In genomic region chr19:47745010-47745901, GRCh38 we compare ENCODE assay signal across 8 cellular contexts. TPM values are rescaled to one million over a fixed set of nuclear protein-coding genes. Genes with fewer than 3 reads are reported as not detected.
DNase-seq lines count a peak whose midpoint lies in the region; ATAC-seq and TF ChIP-seq lines count a peak whose summit lies in the region.

NOP53 (plus strand) TSS chr19:47745546; CDS start chr19:47745560, 14 bp downstream.

- H3K27me3 ChIP-seq in foreskin keratinocyte: no peaks in the 10 kb centered on the region
- no peaks in the 10 kb centered on the region for H3K27me3 ChIP-seq in neuron (ENCODE audit: insufficient read depth, low read length)

- peak within 1 kb of the TSS; percentile 88 for H3K4me3 ChIP-seq in HEK293 (ENCODE audit: low read depth, low read length)
- H3K4me3 ChIP-seq in neuron (ENCODE audit: low read length): peak within 1 kb of the TSS; percentile 81

- no peaks in the 10 kb centered on the region for H3K9me3 ChIP-seq in HEK293 (ENCODE audit: control insufficient read depth, insufficient read depth, low read depth, low read length)
- H3K9me3 ChIP-seq in neuron (ENCODE audit: low read length): no peaks in the 10 kb centered on the region

- H2AFZ ChIP-seq in neuron (ENCODE audit: low read depth, low read length): peak within 1 kb of the TSS; percentile 91

- peaks cover 34 to 36% of the 10 kb centered on the region in 2 experiments for H3K36me3 ChIP-seq in HEK293 (ENCODE audit: control insufficient read depth in 2 of 2, insufficient read depth in 1 of 2, low read length in 2 of 2)
- H3K36me3 ChIP-seq in neuron (ENCODE audit: insufficient read depth, low read length): peaks cover 28% of the 10 kb centered on the region

- H3K27ac ChIP-seq in HEK293 (ENCODE audit: extremely low read depth, low read depth, low read length): peak within 1 kb of the TSS; percentile 86
- peak within 1 kb of the TSS; percentile 99 for H3K27ac ChIP-seq in foreskin keratinocyte

- POLR2A ChIA-PET in HEK293 (lab: Yijun Ruan, JAX): interaction anchor here (0.7 to 2.3 kb wide), 9 partner anchors 10 to 261 kb away, joined by 3 to 7 read pairs (median 4); partner anchors contain the start of genes EHD2, KPTN and SELENOW

- DNase-seq in G401 (ENCODE audit: low spot score) (peak; percentile 97), NAMALWA (ENCODE audit: low spot score) (peak; percentile 97), SK-MEL-5 (ENCODE audit: low read depth, low spot score) (peak; percentile 97), foreskin keratinocyte (peak; percentile 81 to 93), stromal cell of bone marrow (ENCODE audit: low read depth) (peak; percentile 90)
- peak; percentile 93 to 97 (median 94) for DNase-seq in activated naive CD4-positive, alpha-beta T cell (lab: John Stamatoyannopoulos, UW)

- TF ChIP-seq CTCF in HEK293 (tag by site-specific recombination; IDR thresholded peaks at IDR 0.05) (peak; percentile 39; the same call in 1 of the 2 replicates), foreskin keratinocyte (conservative IDR thresholded peaks at IDR 0.05) (no peak)

- peak; percentile 50 for ATAC-seq in foreskin keratinocyte

- CTCF ChIA-PET in HEK293 (lab: Yijun Ruan, JAX): interaction anchor here (0.5 to 5.1 kb wide), 19 partner anchors 14 to 461 kb away, joined by 3 to 73 read pairs (median 4); partner anchors contain the start of genes EHD2, KPTN and NAPA

- H3K4me1 ChIP-seq in HEK293 (ENCODE audit: control insufficient read depth, insufficient read depth, low read length): peaks cover 7% of the 10 kb centered on the region; the same call in 1 of the 2 replicates
- H3K4me1 ChIP-seq in foreskin keratinocyte: peaks cover 8% of the 10 kb centered on the region
- H3K4me1 ChIP-seq in neuron (ENCODE audit: insufficient read depth, low read length): peaks cover 2% of the 10 kb centered on the region

- in situ Hi-C loops in G401 (cut with HindIII; ENCODE audit: low sequenced_read_pairs): no loop called here
- in situ Hi-C loops in SK-MEL-5 (cut with HindIII; ENCODE audit: low pct_unique_long_range_greater_than_20kb, low sequenced_read_pairs): no loop called here

TF ChIP-seq in HEK293, 187 proteins besides CTCF, POLR2A, EP300 and RAD21 (continues in another document):
- peak; percentile 79; the same call in 1 of the 2 replicates for TF ChIP-seq ZNF660 (tag by site-specific recombination; IDR thresholded peaks at IDR 0.05)
- no peak for TF ChIP-seq ZNF837 (tag by site-specific recombination; IDR thresholded peaks at IDR 0.05)
- no peak for TF ChIP-seq ZNF174 (tag by site-specific recombination; IDR thresholded peaks at IDR 0.05)
- no peak for TF ChIP-seq ZNF114 (tag by site-specific recombination; IDR thresholded peaks at IDR 0.05)
- peak; percentile 71; the same call in 1 of the 2 replicates for TF ChIP-seq ZBTB20 (tag by site-specific recombination; IDR thresholded peaks at IDR 0.05)
- TF ChIP-seq ZNF580 (tag by site-specific recombination; IDR thresholded peaks at IDR 0.05): peak; percentile 86
- 0 out of 2 replicates have a peak, but pooled peaks have one; percentile 6 for TF ChIP-seq KLF10 (tag by site-specific recombination; IDR thresholded peaks at IDR 0.05)
- TF ChIP-seq INSM2 (tag by site-specific recombination; IDR thresholded peaks at IDR 0.05): no peak
- TF ChIP-seq ZNF184 (tag by site-specific recombination; IDR thresholded peaks at IDR 0.05): no peak
- TF ChIP-seq ZNF292 (tag by site-specific recombination; IDR thresholded peaks at IDR 0.05; ENCODE audit: borderline replicate concordance, low read depth): no peak
- TF ChIP-seq GLI2 (tag by site-specific recombination; IDR thresholded peaks at IDR 0.05; ENCODE audit: borderline replicate concordance, low read depth): no peak
- no peak for TF ChIP-seq ZNF404 (tag by site-specific recombination; IDR thresholded peaks at IDR 0.05)
- no peak for TF ChIP-seq AEBP2 (tag by site-specific recombination; IDR thresholded peaks at IDR 0.05; ENCODE audit: borderline replicate concordance)
- TF ChIP-seq ZNF76 (tag by site-specific recombination; IDR thresholded peaks at IDR 0.05; ENCODE audit: borderline replicate concordance, low read depth): peak; percentile 94
- no peak for TF ChIP-seq SALL2 (tag by site-specific recombination; IDR thresholded peaks at IDR 0.05; ENCODE audit: borderline replicate concordance)
- TF ChIP-seq HOXD13 (CRISPR knock-in tag; IDR thresholded peaks at IDR 0.05; ENCODE audit: borderline replicate concordance): no peak
- TF ChIP-seq ZSCAN16 (tag by site-specific recombination; IDR thresholded peaks at IDR 0.05): no peak
- TF ChIP-seq ZNF155 (tag by site-specific recombination; IDR thresholded peaks at IDR 0.05): no peak
- no peak for TF ChIP-seq ZBTB49 (tag by site-specific recombination; IDR thresholded peaks at IDR 0.05; ENCODE audit: low read depth)
- TF ChIP-seq SP3 (tag by site-specific recombination; IDR thresholded peaks at IDR 0.05): peak; percentile 97
- TF ChIP-seq ZSCAN30 (tag by site-specific recombination; IDR thresholded peaks at IDR 0.05): no peak
- TF ChIP-seq ZNF311 (tag by site-specific recombination; IDR thresholded peaks at IDR 0.05; ENCODE audit: borderline replicate concordance): no peak
- no peak for TF ChIP-seq ZNF510 (tag by site-specific recombination; IDR thresholded peaks at IDR 0.05; ENCODE audit: insufficient replicate concordance)
- TF ChIP-seq ZNF513 (tag by site-specific recombination; IDR thresholded peaks at IDR 0.05): 0 out of 2 replicates have a peak, but pooled peaks have one; percentile 17
- no peak for TF ChIP-seq ZNF548 (tag by site-specific recombination; IDR thresholded peaks at IDR 0.05)

RNA-seq across cellular contexts. Expression of gene NOP53, which starts in this region (rescaled TPM):
- 431 and 471 TPM in 2 replicates for total RNA-seq in G401 (2014; rRNA removed; shearing (Covaris generic))
- 98.2 and 120 TPM in 2 replicates for total RNA-seq in SK-MEL-5 (2014; rRNA removed; shearing (Covaris generic))
- 311 and 382 TPM in 2 replicates for polyA plus RNA-seq in SK-MEL-5 (2015; cell fraction: cytosol; rRNA removed)
- polyA plus RNA-seq in SK-MEL-5 (2015; cell fraction: nucleus; rRNA removed): 117 and 163 TPM in 2 replicates
- 73.1 and 76.9 TPM in 2 replicates for total RNA-seq in foreskin keratinocyte
- polyA plus RNA-seq in foreskin keratinocyte: 128 and 142 TPM in 2 replicates

Comparison
In these comparisons a context has a peak if more than half of its experiments do, and no peak if none do; other contexts are left out.
1. Peak in every context shown above with its lines: DNase-seq, ATAC-seq, H3K4me3 ChIP-seq and H3K27ac ChIP-seq.